13 cellular contexts compared by ENCODE assay signal in the genomic region with DNA sequence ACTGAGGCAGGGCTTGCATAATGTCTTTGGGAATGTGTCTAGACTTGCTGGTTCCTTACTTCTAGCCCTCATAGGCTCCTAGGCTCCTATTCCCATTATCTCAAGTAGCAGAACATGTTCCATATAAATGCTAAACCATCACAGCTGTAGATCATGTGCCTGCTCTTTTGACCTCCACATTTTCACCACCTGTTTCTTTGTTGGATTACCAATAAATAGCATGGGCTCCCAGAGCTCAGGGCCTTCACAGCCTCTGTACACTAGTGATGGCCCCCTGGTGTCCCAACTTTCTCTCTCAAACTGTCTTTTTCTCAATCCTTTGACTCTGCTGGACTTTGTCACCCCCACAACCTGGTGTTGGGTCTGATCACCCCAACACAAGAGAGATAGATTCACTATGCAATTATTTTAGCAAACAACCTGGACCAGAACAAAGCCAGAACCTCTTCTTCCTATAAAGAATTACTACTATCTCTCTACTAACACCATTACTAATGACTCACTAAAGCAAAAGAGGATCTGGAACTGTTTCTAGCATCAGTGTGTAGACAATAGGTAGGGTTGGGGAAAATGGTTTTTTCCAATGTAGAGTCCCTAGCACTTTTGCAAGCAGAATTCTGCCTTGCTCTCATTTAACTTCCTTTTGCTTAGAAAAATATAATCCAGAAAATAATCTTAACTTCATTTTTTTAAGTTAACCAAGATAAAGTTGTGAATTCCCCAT. TPM values are rescaled to one million over a fixed set of nuclear protein-coding genes. Genes with fewer than 3 reads are reported as not detected.
DNase-seq lines count a peak whose midpoint lies in the region; ATAC-seq and TF ChIP-seq lines count a peak whose summit lies in the region.
"Had no signal": no experiment of that assay in that cellular context is flagged by ENCODE, and none has a peak within 500 bp of the region (broad histone marks: within the 10 kb centered on the region; RNA-seq: fewer than 3 reads in every experiment).

No MANE protein-coding gene starts in this region.

- H3K9me3 Mint-ChIP-seq in Caco-2 (ENCODE audit: unreplicated experiment) = no peaks in the 10 kb centered on the region

- H3K36me3 ChIP-seq in SJCRH30 (no peaks in the 10 kb centered on the region), Caco-2 (ENCODE audit: control insufficient read depth, insufficient read depth, low read length) (no peaks in the 10 kb centered on the region), smooth muscle cell (ENCODE audit: low read depth) (no peaks in the 10 kb centered on the region)

- no peaks in the 10 kb centered on the region for H4K20me1 ChIP-seq in smooth muscle cell (ENCODE audit: low read depth)

- H3K27ac Mint-ChIP-seq in Caco-2 (ENCODE audit: unreplicated experiment) = no peak overlapping the region

- H3K4me1 ChIP-seq in SJCRH30 (peaks cover 24% of the 10 kb centered on the region), Caco-2 (no peaks in the 10 kb centered on the region), smooth muscle cell (ENCODE audit: low read depth) (peaks cover 8% of the 10 kb centered on the region)

- H3K36me3 Mint-ChIP-seq in Caco-2 (ENCODE audit: insufficient read depth, unreplicated experiment) = peaks cover 12% of the 10 kb centered on the region

- peak; percentile 46 for ATAC-seq in GM18519 (IDR thresholded peaks at IDR 0.05; ENCODE audit: low FRiP score, unreplicated experiment)
- peak; percentile 51 for ATAC-seq in GM21515 (IDR thresholded peaks at IDR 0.05; ENCODE audit: unreplicated experiment)
- ATAC-seq in HG03025 (IDR thresholded peaks at IDR 0.05; ENCODE audit: low FRiP score, unreplicated experiment) = peak; percentile 50
- no peak for ATAC-seq in left ventricle myocardium superior

- CTCF ChIA-PET in Caco-2 (lab: Charles Lee) = no interaction called here

- peaks cover 4% of the 10 kb centered on the region for H3K79me2 ChIP-seq in smooth muscle cell (ENCODE audit: low read depth)

- peak; percentile 35 to 60 for DNase-seq in SJCRH30
- no peak for DNase-seq in Caco-2
- no peak for DNase-seq in smooth muscle cell (lab: John Stamatoyannopoulos, UW; ENCODE audit: unreplicated experiment)
- no peak for DNase-seq in COR-L47 (lab: John Stamatoyannopoulos, UW)
- no peak for DNase-seq in left ventricle myocardium superior
- DNase-seq: activated CD8-positive, alpha-beta memory T cell treated with anti-CD3 and anti-CD28 coated beads for 24 hours; activated gamma-delta T cell treated with Interleukin-2 at 50 U/mL for 16 hours; NCI-H1417 treated with DMSO at 0.1 percent for 48 hours; NCI-H82; Right ventricle myocardium superior had no signal

- TF ChIP-seq CTCF in Caco-2 (IDR thresholded peaks at IDR 0.05; ENCODE audit: insufficient read depth in 1 of 2, low read depth in 1 of 2, low read length in 1 of 2, severe bottlenecking in 1 of 2, unreplicated experiment in 1 of 2) (no peak), smooth muscle cell (IDR thresholded peaks at IDR 0.05; ENCODE audit: borderline replicate concordance, insufficient read depth, poor library complexity, severe bottlenecking) (no peak)

- no peak overlapping the region for H3K4me3 Mint-ChIP-seq in Caco-2 (ENCODE audit: unreplicated experiment)

- H3K27ac ChIP-seq in SJCRH30 (peak overlapping the region; percentile 42), smooth muscle cell (ENCODE audit: low read depth) (no peak overlapping the region)

- H3K4me2 ChIP-seq in smooth muscle cell = no peak overlapping the region

- H3K9me3 ChIP-seq in SJCRH30 (replicated peaks) (no peaks in the 10 kb centered on the region), Caco-2 (no peaks in the 10 kb centered on the region), smooth muscle cell (replicated peaks; ENCODE audit: low read depth) (no peaks in the 10 kb centered on the region)

- H3F3A ChIP-seq in smooth muscle cell (ENCODE audit: low read depth) = peaks cover 6% of the 10 kb centered on the region

- BruUV-seq in Caco-2 (replicated peaks; lab: Mats Ljungman, UMichigan) = no TSS peak

- no peaks in the 10 kb centered on the region for H3K27me3 Mint-ChIP-seq in Caco-2 (ENCODE audit: insufficient read depth, unreplicated experiment)

- H3K27me3 ChIP-seq in SJCRH30 (no peaks in the 10 kb centered on the region), Caco-2 (replicated peaks; ENCODE audit: control insufficient read depth, insufficient read depth, low read length) (no peaks in the 10 kb centered on the region), smooth muscle cell (ENCODE audit: low read depth) (no peaks in the 10 kb centered on the region)

- POLR2A ChIA-PET in Caco-2 (lab: Charles Lee) = no interaction called here

- intact Hi-C loops in Caco-2 (cut with micrococcal nuclease; ENCODE audit: unreplicated experiment) (no loop called here), left ventricle myocardium superior (cut with micrococcal nuclease) (no loop called here)

- H3K4me3 ChIP-seq in SJCRH30 = no peak overlapping the region
- H3K4me3 ChIP-seq in Caco-2 (ENCODE audit: low read depth, low read length) = no peak overlapping the region
- no peak overlapping the region for H3K4me3 ChIP-seq in smooth muscle cell

- H3K9ac ChIP-seq in smooth muscle cell (ENCODE audit: low read depth) = no peak overlapping the region

- H3K4me1 Mint-ChIP-seq in Caco-2 (ENCODE audit: low read depth, unreplicated experiment) = no peaks in the 10 kb centered on the region

- no peak overlapping the region for H2AFZ ChIP-seq in smooth muscle cell (ENCODE audit: low read depth)

RNA-seq across cellular contexts. Expression of a gene that starts 51.7 kb away (rescaled TPM):
- 38.1 and 43.2 TPM in 2 replicates for total RNA-seq in SJCRH30 (2014; rRNA removed; shearing (Covaris generic))
- total RNA-seq in Caco-2 (2022) (70.6 and 72.3 TPM in 2 replicates), smooth muscle cell (92.5 and 112 TPM in 2 replicates), left ventricle myocardium superior (75.0 TPM)
- 58.1 and 93.2 TPM in 2 replicates for polyA plus RNA-seq in smooth muscle cell

Comparison
In these comparisons a context has a peak if more than half of its experiments do, and no peak if none do; other contexts are left out.
1. DNase-seq: peak in SJCRH30 (2 of 2); none in Caco-2 (0 of 2), smooth muscle cell (single experiment), COR-L47 (single experiment) and left ventricle myocardium superior (single experiment).